ENCODE assay signal across 8 cellular contexts in genomic region chr7:5234852-5235831, GRCh38. TPM values are rescaled to one million over a fixed set of nuclear protein-coding genes. Genes with fewer than 3 reads are reported as not detected.
DNase-seq lines count a peak whose midpoint lies in the region; ATAC-seq and TF ChIP-seq lines count a peak whose summit lies in the region.
"Had no signal": no experiment of that assay in that cellular context is flagged by ENCODE, and none has a peak within 500 bp of the region (broad histone marks: within the 10 kb centered on the region; RNA-seq: fewer than 3 reads in every experiment).

No MANE protein-coding gene starts in this region.

- H3K4me1 ChIP-seq in RWPE2 (ENCODE audit: insufficient read depth, poor library complexity, severe bottlenecking) (peaks cover 7% of the 10 kb centered on the region), aorta (ENCODE audit: control insufficient read depth in 1 of 2, insufficient read depth in 2 of 2, low read length in 2 of 2) (no peaks in the 10 kb centered on the region)
- H3K4me1 ChIP-seq in CD8-positive, alpha-beta memory T cell (ENCODE audit: insufficient read depth, low read length) = peaks cover 7% of the 10 kb centered on the region
- H3K4me1 ChIP-seq: parathyroid adenoma had no signal

- CTCF ChIA-PET in CD8-positive, alpha-beta memory T cell (lab: Charles Lee) = interaction anchor here (1.2 kb wide), 1 partner anchor 131 kb away, joined by 3 read pairs; no protein-coding TSS in a partner anchor

- TF ChIP-seq CTCF in RWPE2 (IDR thresholded peaks at IDR 0.05; ENCODE audit: poor library complexity, severe bottlenecking) = no peak

- peaks cover 23% of the 10 kb centered on the region for H3K36me3 Mint-ChIP-seq in stimulated activated memory B cell treated with anti-CD40 and anti-IgM and Interleukin-4, amounts not matched to agents 10 μg/mL and 1 μg/mL and 100 μg/mL, for 72 hours
- H3K36me3 Mint-ChIP-seq in CD8-positive, alpha-beta memory T cell = peaks cover 8 to 32% (median 11%) of the 10 kb centered on the region in 3 donors

- H3K27ac ChIP-seq in RWPE2 (ENCODE audit: poor library complexity, severe bottlenecking) = no peak overlapping the region
- H3K27ac ChIP-seq in aorta (ENCODE audit: low read depth in 1 of 2, low read length in 2 of 2) = no peak overlapping the region
- no peak overlapping the region for H3K27ac ChIP-seq in CD8-positive, alpha-beta memory T cell (ENCODE audit: low read depth, low read length)
- H3K27ac ChIP-seq: parathyroid adenoma had no signal

- no peaks in the 10 kb centered on the region for H3K9me3 Mint-ChIP-seq in stimulated activated memory B cell treated with anti-CD40 and anti-IgM and Interleukin-4, amounts not matched to agents 10 μg/mL and 1 μg/mL and 100 μg/mL, for 72 hours
- H3K9me3 Mint-ChIP-seq in CD8-positive, alpha-beta memory T cell = no peaks in the 10 kb centered on the region

- POLR2A ChIA-PET in CD8-positive, alpha-beta memory T cell (lab: Charles Lee) = interaction anchor here (0.6 to 0.7 kb wide), 2 partner anchors 293 to 430 kb away, joined by 3 to 4 read pairs; no protein-coding TSS in a partner anchor

- H3K9me3 ChIP-seq in RWPE2 (ENCODE audit: severe bottlenecking) = no peaks in the 10 kb centered on the region
- H3K9me3 ChIP-seq in aorta (ENCODE audit: control insufficient read depth, low read length) = no peaks in the 10 kb centered on the region
- no peaks in the 10 kb centered on the region for H3K9me3 ChIP-seq in CD8-positive, alpha-beta memory T cell (ENCODE audit: low read length)

- H3K4me3 ChIP-seq in RWPE2 (ENCODE audit: severe bottlenecking) = no peak overlapping the region
- H3K4me3 ChIP-seq in aorta (ENCODE audit: low read length in 2 of 2) = no peak overlapping the region
- no peak overlapping the region for H3K4me3 ChIP-seq in CD8-positive, alpha-beta memory T cell (ENCODE audit: low read length)

- peaks cover 13% of the 10 kb centered on the region for H3K36me3 ChIP-seq in RWPE2 (ENCODE audit: low read depth)
- no peaks in the 10 kb centered on the region for H3K36me3 ChIP-seq in aorta (ENCODE audit: control insufficient read depth in 1 of 2, insufficient read depth in 2 of 2, low read length in 1 of 2)
- H3K36me3 ChIP-seq in CD8-positive, alpha-beta memory T cell (ENCODE audit: insufficient read depth, low read length) = peaks cover 7% of the 10 kb centered on the region

- peak overlapping the region; percentile 100 for H3K27ac Mint-ChIP-seq in stimulated activated memory B cell treated with anti-CD40 and anti-IgM and Interleukin-4, amounts not matched to agents 10 μg/mL and 1 μg/mL and 100 μg/mL, for 72 hours
- H3K27ac Mint-ChIP-seq in CD8-positive, alpha-beta memory T cell = peak overlapping the region in 1 of 8 donors; percentile 81

- ATAC-seq in GM19035 (IDR thresholded peaks at IDR 0.05; ENCODE audit: unreplicated experiment) (peak; percentile 30), HG03108 (IDR thresholded peaks at IDR 0.05; ENCODE audit: unreplicated experiment) (peak; percentile 26), RWPE2 (ENCODE audit: low read depth) (peak; percentile 37; the same call in 2 of the 3 replicates), aorta (ENCODE audit: low FRiP score) (no peak)
- ATAC-seq in stimulated activated memory B cell treated with anti-CD40 and anti-IgM and Interleukin-4, amounts not matched to agents 10 μg/mL and 1 μg/mL and 100 μg/mL, for 72 hours = no peak
- no peak for ATAC-seq in stimulated activated naive CD8-positive, alpha-beta T cell treated with anti-CD3 and anti-CD28 coated beads, Interleukin-15, Interleukin-2, amounts not matched to agents 100 U/mL and 50 U/mL, for 24 hours

- H3K4me3 Mint-ChIP-seq in stimulated activated memory B cell treated with anti-CD40 and anti-IgM and Interleukin-4, amounts not matched to agents 10 μg/mL and 1 μg/mL and 100 μg/mL, for 72 hours = peak overlapping the region; percentile 34
- no peak overlapping the region for H3K4me3 Mint-ChIP-seq in CD8-positive, alpha-beta memory T cell

- 81 to 85% methylated on average over 26 of the region's 26 CpGs for WGBS in aorta, 2 donors

- peaks cover 72% of the 10 kb centered on the region for H3K4me1 Mint-ChIP-seq in stimulated activated memory B cell treated with anti-CD40 and anti-IgM and Interleukin-4, amounts not matched to agents 10 μg/mL and 1 μg/mL and 100 μg/mL, for 72 hours
- peaks cover 2 to 8% (median 6%) of the 10 kb centered on the region in 3 donors for H3K4me1 Mint-ChIP-seq in CD8-positive, alpha-beta memory T cell

- DNase-seq in RWPE2 (ENCODE audit: low spot score) (no peak), aorta (no peak)
- DNase-seq in CD8-positive, alpha-beta memory T cell = no peak
- DNase-seq in stimulated activated naive CD8-positive, alpha-beta T cell treated with anti-CD3 and anti-CD28 coated beads, Interleukin-15, Interleukin-2, amounts not matched to agents 100 U/mL and 50 U/mL, for 24 hours = no peak

- H3K27me3 ChIP-seq in RWPE2 (ENCODE audit: insufficient read depth, poor library complexity, severe bottlenecking) (no peaks in the 10 kb centered on the region), aorta (ENCODE audit: control insufficient read depth in 1 of 2, insufficient read depth in 2 of 2, low read length in 1 of 2) (no peaks in the 10 kb centered on the region)
- no peaks in the 10 kb centered on the region for H3K27me3 ChIP-seq in CD8-positive, alpha-beta memory T cell (ENCODE audit: insufficient read depth, low read length, poor library complexity, severe bottlenecking)

- H3K27me3 Mint-ChIP-seq in stimulated activated memory B cell treated with anti-CD40 and anti-IgM and Interleukin-4, amounts not matched to agents 10 μg/mL and 1 μg/mL and 100 μg/mL, for 72 hours = peaks cover 8% of the 10 kb centered on the region
- H3K27me3 Mint-ChIP-seq in CD8-positive, alpha-beta memory T cell = peaks cover 0 to 14% of the 10 kb centered on the region in 2 donors

- intact Hi-C loops in aorta (cut with DNase I) = no loop called here

RNA-seq across cellular contexts. Expression of gene WIPI2, which starts 45.1 kb away (rescaled TPM):
- total RNA-seq in aorta = 10 to 100 TPM; 42.9 to 66.7 TPM
- polyA plus RNA-seq in aorta = 10 to 100 TPM; 14.1 to 39.6 TPM
- 10 to 100 TPM; 57.4 to 58.5 TPM for total RNA-seq in CD8-positive, alpha-beta memory T cell
- 98.0 TPM for polyA plus RNA-seq in CD8-positive, alpha-beta memory T cell

RNA-seq across cellular contexts. Expression of gene SLC29A4, which starts 47.6 kb away (rescaled TPM):
- total RNA-seq in aorta = 1 to 10 TPM in 1 of 2 donors, under 1 TPM in 1; 0.88 to 2.2 TPM
- under 1 TPM; 0.13 to 0.50 TPM for polyA plus RNA-seq in aorta
- total RNA-seq in CD8-positive, alpha-beta memory T cell = under 1 TPM in 1 of 2 experiments, not detected in 1; 0.18 TPM
- polyA plus RNA-seq in CD8-positive, alpha-beta memory T cell = 0.21 TPM

Comparison
In these comparisons a context has a peak if more than half of its experiments do, and no peak if none do; other contexts are left out.
1. ATAC-seq: peak in GM19035 (single experiment), HG03108 (single experiment) and RWPE2 (single experiment); none in stimulated activated memory B cell treated with anti-CD40 and anti-IgM and Interleukin-4, amounts not matched to agents 10 μg/mL and 1 μg/mL and 100 μg/mL, for 72 hours (single experiment), aorta (single experiment) and stimulated activated naive CD8-positive, alpha-beta T cell treated with anti-CD3 and anti-CD28 coated beads, Interleukin-15, Interleukin-2, amounts not matched to agents 100 U/mL and 50 U/mL, for 24 hours (single experiment).